ENCODE assay signal across 11 cellular contexts in genomic region chr19:14473073-14473790, GRCh38. TPM values are rescaled to one million over a fixed set of nuclear protein-coding genes. Genes with fewer than 3 reads are reported as not detected.
DNase-seq lines count a peak whose midpoint lies in the region; ATAC-seq and TF ChIP-seq lines count a peak whose summit lies in the region.
"Had no signal": no experiment of that assay in that cellular context is flagged by ENCODE, and none has a peak within 500 bp of the region (broad histone marks: within the 10 kb centered on the region; RNA-seq: fewer than 3 reads in every experiment).

No MANE protein-coding gene starts in this region.

- no peak overlapping the region for H2AFZ ChIP-seq in hepatocyte

- H3K4me2 ChIP-seq in hepatocyte: peak overlapping the region; percentile 87

- H3K4me1 ChIP-seq in hepatocyte (ENCODE audit: insufficient read depth): peaks cover 36% of the 10 kb centered on the region

- WGBS in hepatocyte (ENCODE audit: low lambda C conversion rate, missing lambda C conversion rate): 94% methylated on average over 44 of the region's 67 CpGs

- H3K9me3 ChIP-seq in T-helper 17 cell (ENCODE audit: control insufficient read depth, low read length, poor library complexity, severe bottlenecking): no peaks in the 10 kb centered on the region
- no peaks in the 10 kb centered on the region for H3K9me3 ChIP-seq in hepatocyte (ENCODE audit: low read depth)

- H3K4me3 ChIP-seq in hepatocyte: no peak overlapping the region

- no peaks in the 10 kb centered on the region for H3K9me2 ChIP-seq in hepatocyte (replicated peaks; ENCODE audit: insufficient read depth)

- H3K27me3 Mint-ChIP-seq in T-helper 17 cell: peaks cover 16% of the 10 kb centered on the region
- peaks cover 39 to 53% of the 10 kb centered on the region in 2 donors for H3K27me3 Mint-ChIP-seq in stimulated activated naive B cell treated with anti-CD40 and anti-IgM and Interleukin-4, amounts not matched to agents 10 μg/mL and 1 μg/mL and 100 μg/mL, for 72 hours

- peak; percentile 61 for DNase-seq in activated CD8-positive, alpha-beta memory T cell treated with anti-CD3 and anti-CD28 coated beads for 24 hours
- DNase-seq in activated CD8-positive, alpha-beta memory T cell treated with anti-CD3 and anti-CD28 coated beads, Interleukin-2, amount 50 U/mL, for 48 hours: no peak
- no peak for DNase-seq in T-helper 17 cell
- no peak for DNase-seq in hepatocyte (ENCODE audit: low spot score)
- no peak for DNase-seq in stimulated activated naive B cell treated with anti-CD40 and anti-IgM and Interleukin-4, amounts not matched to agents 10 μg/mL and 1 μg/mL and 100 μg/mL, for 72 hours
- DNase-seq in GM19238 (ENCODE audit: insufficient read length, low spot score): no peak
- DNase-seq in NK-92 treated with Interleukin-12 subunit alpha and Interleukin-12 subunit beta, amount 100 ng/mL, for 24 hours (lab: John Stamatoyannopoulos, UW): no peak
- DNase-seq: activated naive CD4-positive, alpha-beta T cell treated with Interleukin-2 at 50 U/mL for 16 hours; kidney glomerular epithelial cell had no signal

- H3K27ac Mint-ChIP-seq in T-helper 17 cell: no peak overlapping the region
- peak overlapping the region; percentile 59 for H3K27ac Mint-ChIP-seq in stimulated activated naive B cell treated with anti-CD40 and anti-IgM and Interleukin-4, amounts not matched to agents 10 μg/mL and 1 μg/mL and 100 μg/mL, for 72 hours

- no peak for ATAC-seq in T-helper 17 cell
- ATAC-seq in stimulated activated naive B cell treated with anti-CD40 and anti-IgM and Interleukin-4, amounts not matched to agents 10 μg/mL and 1 μg/mL and 100 μg/mL, for 72 hours (replicated peaks): no peak
- no peak for ATAC-seq in HG03175 (IDR thresholded peaks at IDR 0.05; ENCODE audit: unreplicated experiment)

- no peaks in the 10 kb centered on the region for H3K27me3 ChIP-seq in hepatocyte

- H3K27ac ChIP-seq in hepatocyte: no peak overlapping the region
- H3K27ac ChIP-seq: epithelial cell of prostate had no signal

- peaks cover 31% of the 10 kb centered on the region for H3K4me1 Mint-ChIP-seq in T-helper 17 cell
- H3K4me1 Mint-ChIP-seq in stimulated activated naive B cell treated with anti-CD40 and anti-IgM and Interleukin-4, amounts not matched to agents 10 μg/mL and 1 μg/mL and 100 μg/mL, for 72 hours: peaks cover 28 to 46% of the 10 kb centered on the region in 2 donors

- no peak for TF ChIP-seq CTCF in hepatocyte (IDR thresholded peaks at IDR 0.05; ENCODE audit: poor library complexity)

- no peaks in the 10 kb centered on the region for H3K9me3 Mint-ChIP-seq in stimulated activated naive B cell treated with anti-CD40 and anti-IgM and Interleukin-4, amounts not matched to agents 10 μg/mL and 1 μg/mL and 100 μg/mL, for 72 hours

- H3K4me3 Mint-ChIP-seq in T-helper 17 cell: peak overlapping the region; percentile 80
- peak overlapping the region; percentile 63 to 72 for H3K4me3 Mint-ChIP-seq in stimulated activated naive B cell treated with anti-CD40 and anti-IgM and Interleukin-4, amounts not matched to agents 10 μg/mL and 1 μg/mL and 100 μg/mL, for 72 hours

- H4K20me1 ChIP-seq in hepatocyte (ENCODE audit: insufficient read depth, poor library complexity, severe bottlenecking): no peaks in the 10 kb centered on the region

- H3K79me2 ChIP-seq in hepatocyte: no peaks in the 10 kb centered on the region

- H3K36me3 ChIP-seq in hepatocyte (replicated peaks; ENCODE audit: insufficient read depth, low read depth): no peaks in the 10 kb centered on the region

- peaks cover 5% of the 10 kb centered on the region for H3K36me3 Mint-ChIP-seq in T-helper 17 cell (ENCODE audit: low read depth)
- peaks cover 34 to 45% of the 10 kb centered on the region in 2 donors for H3K36me3 Mint-ChIP-seq in stimulated activated naive B cell treated with anti-CD40 and anti-IgM and Interleukin-4, amounts not matched to agents 10 μg/mL and 1 μg/mL and 100 μg/mL, for 72 hours

RNA-seq across cellular contexts. Expression of gene PTGER1, which starts 1.9 kb away (rescaled TPM):
- not detected for total RNA-seq in T-helper 17 cell
- 0.60 and 2.8 TPM in 2 replicates for total RNA-seq in hepatocyte
- 3.5 and 7.6 TPM in 2 replicates for polyA plus RNA-seq in hepatocyte

RNA-seq across cellular contexts. Expression of gene GIPC1, which starts 22.7 kb away (rescaled TPM):
- 10 to 100 TPM; 34.8 to 38.6 TPM for total RNA-seq in T-helper 17 cell
- total RNA-seq in hepatocyte: 102 and 127 TPM in 2 replicates
- polyA plus RNA-seq in hepatocyte: 186 and 201 TPM in 2 replicates

RNA-seq across cellular contexts. Expression of gene PKN1, which starts 40.1 kb away (rescaled TPM):
- total RNA-seq in T-helper 17 cell (100 to 1,000 TPM; 163 to 202 TPM), hepatocyte (57.4 and 61.4 TPM in 2 replicates)
- polyA plus RNA-seq in hepatocyte: 83.3 and 88.5 TPM in 2 replicates

RNA-seq across cellular contexts. Expression of gene DNAJB1, which starts 45.0 kb away (rescaled TPM):
- total RNA-seq in T-helper 17 cell (100 to 1,000 TPM; 483 to 558 TPM), hepatocyte (104 and 112 TPM in 2 replicates)
- 179 and 185 TPM in 2 replicates for polyA plus RNA-seq in hepatocyte

RNA-seq across cellular contexts. Expression of gene DDX39A, which starts 54.1 kb away (rescaled TPM):
- 100 to 1,000 TPM; 276 to 284 TPM for total RNA-seq in T-helper 17 cell
- 51.8 and 79.2 TPM in 2 replicates for total RNA-seq in hepatocyte
- 106 and 135 TPM in 2 replicates for polyA plus RNA-seq in hepatocyte
